ENCODE assay signal across 14 cellular contexts in the genomic region with DNA sequence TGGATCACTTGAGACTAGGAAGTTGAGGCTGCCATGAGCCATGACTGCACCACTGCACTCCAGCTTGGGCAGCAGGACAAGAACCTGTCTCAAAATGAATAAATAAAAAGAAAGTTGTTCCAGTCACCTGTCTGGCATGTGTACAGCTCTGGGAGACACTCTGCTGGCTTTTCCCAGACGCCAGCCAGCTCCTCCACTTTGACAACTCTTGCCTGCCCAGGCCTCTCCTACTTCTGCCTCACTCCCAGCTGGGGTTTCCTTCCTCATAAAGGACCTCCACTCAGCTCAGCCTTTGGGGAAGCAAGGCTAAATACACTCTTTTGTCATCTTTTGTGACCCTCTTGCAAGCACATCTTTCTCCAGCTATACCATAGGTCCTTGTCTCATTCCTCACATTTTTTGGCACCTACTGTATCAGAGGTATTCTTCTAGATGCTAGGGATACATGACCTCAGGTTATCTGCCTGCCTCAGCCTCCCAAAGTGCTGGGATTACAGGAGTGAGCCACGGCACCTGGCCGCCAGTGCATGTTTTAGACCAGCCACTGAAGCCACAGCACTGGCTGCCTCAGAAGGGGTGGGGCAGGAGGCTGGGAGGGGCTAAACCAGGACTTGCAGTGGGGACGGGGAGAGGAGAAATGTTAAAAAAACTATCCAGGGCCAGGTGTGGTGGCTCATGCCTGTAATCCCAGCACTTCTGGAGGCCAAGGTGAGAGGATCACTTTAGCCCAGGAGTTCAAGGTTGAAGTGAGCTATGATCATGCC. TPM values are rescaled to one million over a fixed set of nuclear protein-coding genes. Genes with fewer than 3 reads are reported as not detected.
A peak's percentile ranks its signal among the peaks of the same experiment; 100 is the strongest.
DNase-seq lines count a peak whose midpoint lies in the region; TF ChIP-seq lines count a peak whose summit lies in the region.
"Had no signal": no experiment of that assay in that cellular context is flagged by ENCODE, and none has a peak within 500 bp of the region (broad histone marks: within the 10 kb centered on the region; RNA-seq: fewer than 3 reads in every experiment).

No MANE protein-coding gene starts in this region.

- H3K27me3 ChIP-seq in Caco-2 (replicated peaks; ENCODE audit: control insufficient read depth, insufficient read depth, low read length) (no peaks in the 10 kb centered on the region), Loucy (ENCODE audit: insufficient read depth, low read length, poor library complexity, severe bottlenecking) (no peaks in the 10 kb centered on the region), osteoblast (ENCODE audit: insufficient read depth, low read length) (no peaks in the 10 kb centered on the region), spleen (replicated peaks in 1 of 7) (no peaks in the 10 kb centered on the region)

- peaks cover 7% of the 10 kb centered on the region for H3K4me1 Mint-ChIP-seq in Caco-2 (ENCODE audit: low read depth, unreplicated experiment)

- TF ChIP-seq CTCF in Caco-2 (IDR thresholded peaks at IDR 0.05; ENCODE audit: insufficient read depth in 1 of 2, low read depth in 1 of 2, low read length in 1 of 2, severe bottlenecking in 1 of 2, unreplicated experiment in 1 of 2) (no peak), Loucy (conservative IDR thresholded peaks at IDR 0.05; ENCODE audit: low read length) (no peak), epithelial cell of esophagus (IDR thresholded peaks at IDR 0.05; ENCODE audit: insufficient read depth, low read depth, low read length, missing control alignments) (no peak), osteoblast (IDR thresholded peaks at IDR 0.05; ENCODE audit: extremely low read depth, low read depth, low read length) (no peak), spleen (IDR thresholded peaks at IDR 0.05 in 8 of 11, conservative IDR thresholded peaks at IDR 0.05 in 3 of 11) (no peak)

- no peak overlapping the region for H3K4me3 ChIP-seq in Caco-2 (ENCODE audit: low read depth, low read length)
- H3K4me3 ChIP-seq in Loucy (ENCODE audit: low read length, poor library complexity, severe bottlenecking), result no peak overlapping the region
- H3K4me3 ChIP-seq in epithelial cell of esophagus (ENCODE audit: low read length), result no peak overlapping the region
- no peak overlapping the region for H3K4me3 ChIP-seq in osteoblast (ENCODE audit: insufficient read depth, low read length)
- no peak overlapping the region for H3K4me3 ChIP-seq in spleen
- H3K4me3 ChIP-seq: SK-N-MC had no signal

- TF ChIP-seq POLR2A in spleen (IDR thresholded peaks at IDR 0.05), result no peak

- POLR2A ChIA-PET in Caco-2 (lab: Charles Lee), result no interaction called here

- H3K9me3 ChIP-seq in Caco-2 (no peaks in the 10 kb centered on the region), Loucy (ENCODE audit: insufficient read depth, low read depth, low read length) (no peaks in the 10 kb centered on the region), osteoblast (ENCODE audit: low read depth, low read length) (no peaks in the 10 kb centered on the region), spleen (peaks cover 0 to 13% (median 11%) of the 10 kb centered on the region in 8 donors)

- BruUV-seq in Caco-2 (replicated peaks; lab: Mats Ljungman, UMichigan), result no TSS peak

- H3K27ac Mint-ChIP-seq in Caco-2 (ENCODE audit: unreplicated experiment), result peak overlapping the region; percentile 17
- H3K27ac Mint-ChIP-seq: CD4-positive, CD25-positive, alpha-beta regulatory T cell had no signal

- H3K36me3 Mint-ChIP-seq in Caco-2 (ENCODE audit: insufficient read depth, unreplicated experiment), result no peaks in the 10 kb centered on the region
- H3K36me3 Mint-ChIP-seq: CD4-positive, CD25-positive, alpha-beta regulatory T cell had no signal

- no peak overlapping the region for H3K4me2 ChIP-seq in Loucy (ENCODE audit: low read depth, low read length, poor library complexity, severe bottlenecking)
- no peak overlapping the region for H3K4me2 ChIP-seq in osteoblast (ENCODE audit: insufficient read depth, low read length)

- intact Hi-C loops in Caco-2 (cut with micrococcal nuclease; ENCODE audit: unreplicated experiment) (loop anchor here (5.0 to 10.0 kb wide), 3 partner anchors 44 to 141 kb away; no protein-coding TSS in a partner anchor), spleen (cut with DNase I; ENCODE audit: low total_unique reads) (loop anchor here (5.0 kb wide), 1 partner anchor 264 kb away; no protein-coding TSS in a partner anchor)

- 53 to 77% (median 64%) methylated on average over 4 of the region's 4 CpGs for WGBS in spleen, 5 donors

- H3K4me3 Mint-ChIP-seq in Caco-2 (ENCODE audit: unreplicated experiment), result no peak overlapping the region
- H3K4me3 Mint-ChIP-seq: CD4-positive, CD25-positive, alpha-beta regulatory T cell had no signal

- no peaks in the 10 kb centered on the region for H3K27me3 Mint-ChIP-seq in Caco-2 (ENCODE audit: insufficient read depth, unreplicated experiment)

- H3K4me1 ChIP-seq in Caco-2, result peaks cover 11% of the 10 kb centered on the region
- H3K4me1 ChIP-seq in Loucy (ENCODE audit: insufficient read depth, low read length, poor library complexity, severe bottlenecking), result peaks cover 4% of the 10 kb centered on the region
- no peaks in the 10 kb centered on the region for H3K4me1 ChIP-seq in osteoblast (ENCODE audit: insufficient read depth, low read length)
- peaks cover 0 to 9% (median 5%) of the 10 kb centered on the region in 6 donors for H3K4me1 ChIP-seq in spleen

- H3K9me3 Mint-ChIP-seq in Caco-2 (ENCODE audit: unreplicated experiment), result no peaks in the 10 kb centered on the region

- H3K36me3 ChIP-seq in Caco-2 (ENCODE audit: control insufficient read depth, insufficient read depth, low read length) (no peaks in the 10 kb centered on the region), Loucy (ENCODE audit: insufficient read depth, low read length) (no peaks in the 10 kb centered on the region), osteoblast (ENCODE audit: insufficient read depth, low read length) (no peaks in the 10 kb centered on the region), spleen (no peaks in the 10 kb centered on the region)

- CTCF ChIA-PET in Caco-2 (lab: Charles Lee), result interaction anchor here (0.9 to 1.9 kb wide), 4 partner anchors 98 to 265 kb away, joined by 3 to 18 read pairs (median 8); no protein-coding TSS in a partner anchor

- H2AFZ ChIP-seq in Loucy (ENCODE audit: low read length) (0 out of 2 replicates have a peak overlapping the region, but pooled peaks have one; percentile 39), osteoblast (ENCODE audit: low read length) (no peak overlapping the region)

- peak in 1 of 2 experiments; percentile 8 for DNase-seq in Caco-2
- peak; percentile 42 for DNase-seq in epithelial cell of esophagus (ENCODE audit: low read depth)
- peak; percentile 32 for DNase-seq in osteoblast (ENCODE audit: insufficient read length, low spot score, missing footprints)
- no peak for DNase-seq in spleen
- no peak for DNase-seq in KG1 (lab: John Stamatoyannopoulos, UW)
- no peak for DNase-seq in activated T-cell treated with anti-CD3 and anti-CD28 coated beads, Interleukin-2, amount 50 U/mL, for 48 hours
- DNase-seq: CD4-positive, CD25-positive, alpha-beta regulatory T cell; NCI-H1092; NCI-H146; NCI-H2081; NCI-H510A; Right ventricle myocardium superior had no signal

- H3K9ac ChIP-seq in Loucy (ENCODE audit: low read depth, low read length, poor library complexity, severe bottlenecking), result no peak overlapping the region

- H3K79me2 ChIP-seq in Loucy (ENCODE audit: insufficient read depth, low read length) (no peaks in the 10 kb centered on the region), osteoblast (ENCODE audit: insufficient read depth, low read length) (no peaks in the 10 kb centered on the region)

- H3K27ac ChIP-seq in osteoblast (ENCODE audit: low read depth, low read length), result no peak overlapping the region
- H3K27ac ChIP-seq in spleen, result no peak overlapping the region
- H3K27ac ChIP-seq: SK-N-MC had no signal

- H4K20me1 ChIP-seq in Loucy (ENCODE audit: insufficient read depth, low read length, poor library complexity, severe bottlenecking) (no peaks in the 10 kb centered on the region), osteoblast (ENCODE audit: insufficient read depth, low read length) (no peaks in the 10 kb centered on the region)

- H3F3A ChIP-seq in Loucy (ENCODE audit: low read depth), result no peaks in the 10 kb centered on the region

- H3K9me2 ChIP-seq in Loucy (replicated peaks; ENCODE audit: low read depth, low read length), result no peaks in the 10 kb centered on the region

RNA-seq across cellular contexts. Expression of a gene that starts 10.0 kb away (rescaled TPM):
- total RNA-seq in Caco-2 (2022) (41.0 and 42.0 TPM in 2 replicates), osteoblast (23.5 and 27.4 TPM in 2 replicates), spleen (10 to 100 TPM; 16.6 to 31.9 (median 24.2) TPM)
- 10 to 100 TPM; 24.8 to 35.6 (median 30.4) TPM for polyA plus RNA-seq in spleen

RNA-seq across cellular contexts. Expression of a gene that starts 47.8 kb away (rescaled TPM):
- total RNA-seq in Caco-2 (2022), result 104 and 115 TPM in 2 replicates
- total RNA-seq in osteoblast, result 70.1 and 81.4 TPM in 2 replicates
- total RNA-seq in spleen, result 100 to 1,000 TPM in 3 of 7 donors, 10 to 100 TPM in 4; 70.9 to 116 (median 97.8) TPM
- 10 to 100 TPM; 17.8 to 45.1 (median 29.4) TPM for polyA plus RNA-seq in spleen

RNA-seq across cellular contexts. Expression of a gene that starts 55.2 kb away (rescaled TPM):
- total RNA-seq in Caco-2 (2022) (0.67 and 0.77 TPM in 2 replicates), osteoblast (under 0.01 and 0.29 TPM in 2 replicates), spleen (under 1 TPM in 4 of 7 donors, not detected in 3; 0.17 to 0.34 (median 0.23) TPM)
- under 1 TPM in 2 of 3 donors, not detected in 1; 0.09 to 0.10 TPM for polyA plus RNA-seq in spleen
- total RNA-seq: CD4-positive, CD25-positive, alpha-beta regulatory T cell had no signal

Comparison
In these comparisons a context has a peak if more than half of its experiments do, and no peak if none do; other contexts are left out.
1. DNase-seq: peak in epithelial cell of esophagus (single experiment) and osteoblast (single experiment); none in spleen (single experiment), KG1 (single experiment) and activated T-cell treated with anti-CD3 and anti-CD28 coated beads, Interleukin-2, amount 50 U/mL, for 48 hours (0 of 2).